Comparison of ENCODE assay signal across 22 cellular contexts in the genomic region with DNA sequence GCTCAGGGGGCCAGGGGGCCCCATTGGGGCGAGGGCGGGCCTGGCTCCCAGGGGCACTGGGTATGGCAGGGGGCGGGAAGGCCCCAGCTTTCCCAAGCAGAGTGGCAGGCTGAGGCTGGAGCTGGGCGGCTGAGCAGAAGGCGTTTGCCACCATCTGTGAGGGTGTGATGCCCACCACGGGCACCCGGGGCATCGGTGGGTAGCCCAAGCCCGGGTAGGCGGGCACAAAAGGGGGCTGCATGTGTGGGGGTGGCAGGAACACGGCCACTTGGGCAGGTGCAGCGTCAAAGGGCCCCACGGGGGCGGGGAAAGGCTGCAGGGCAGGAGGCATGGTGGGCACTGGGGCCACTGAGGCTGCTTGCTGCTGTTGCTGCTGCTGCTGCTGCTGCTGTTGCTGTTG. TPM values are rescaled to one million over a fixed set of nuclear protein-coding genes. Genes with fewer than 3 reads are reported as not detected.
A peak's percentile ranks its signal among the peaks of the same experiment; 100 is the strongest.
DNase-seq lines count a peak whose midpoint lies in the region; ATAC-seq, FAIRE-seq and TF ChIP-seq lines count a peak whose summit lies in the region.
"Had no signal": no experiment of that assay in that cellular context is flagged by ENCODE, and none has a peak within 500 bp of the region (broad histone marks: within the 10 kb centered on the region; RNA-seq: fewer than 3 reads in every experiment).

No MANE protein-coding gene starts in this region.

- BruUV-seq in K562 (replicated peaks; lab: Mats Ljungman, UMichigan): no TSS peak

- peak; percentile 13 for DNase-seq in left ventricle myocardium inferior
- DNase-seq in heart left ventricle: no peak
- DNase-seq in K562 (ENCODE audit: extremely low read depth in 1 of 4, low spot score in 3 of 4): no peak
- DNase-seq in neuronal stem cell (ENCODE audit: low spot score): no peak
- no peak for DNase-seq in NCI-H1694 treated with DMSO at 0.1 percent for 48 hours (lab: John Stamatoyannopoulos, UW)
- no peak for DNase-seq in naive thymus-derived CD4-positive, alpha-beta T cell
- DNase-seq: Caco-2; CD4-positive, CD25-positive, alpha-beta regulatory T cell; CD8-positive, alpha-beta T cell; DMS153; DND-41; H7; HCEC 1CT had no signal

- H3K23ac ChIP-seq in neuronal stem cell (ENCODE audit: low read depth, low read length, poor library complexity): peak overlapping the region; percentile 7

- CTCF ChIA-PET in K562 (lab: Yijun Ruan, JAX; ENCODE audit: low intra/inter-chr PET ratio): no interaction called here
- CTCF ChIA-PET in naive thymus-derived CD4-positive, alpha-beta T cell (lab: Charles Lee): no interaction called here

- WGBS in heart left ventricle, 4 donors: 93 to 97% (median 95%) methylated on average over 12 to 14 of the region's 14 CpGs
- WGBS in K562 (ENCODE audit: insufficient coverage, low coverage, missing lambda C conversion rate): 100% methylated on average over 11 of the region's 14 CpGs
- WGBS in neuronal stem cell (ENCODE audit: extremely low coverage in 2 of 2, insufficient read length in 2 of 2, insufficient replicate concordance in 1 of 2), 2 donors: no CpG with 5 or more reads among the region's 14 CpGs

- H3K9me1 ChIP-seq in K562 (ENCODE audit: control insufficient read depth, insufficient read depth, low read length): no peaks in the 10 kb centered on the region

- FAIRE-seq in K562 (lab: Jason Lieb, UNC): no peak
- FAIRE-seq: A204.1, G401.6, GM12892, H1 had no signal

- H3K79me2 ChIP-seq in K562 (ENCODE audit: control insufficient read depth, insufficient read depth, low read length): no peaks in the 10 kb centered on the region; the same call in 2 of the 3 replicates

- intact Hi-C loops in left ventricle myocardium inferior (cut with micrococcal nuclease): loop anchor here (10.0 kb wide), 1 partner anchor 147 kb away; no protein-coding TSS in a partner anchor
- intact Hi-C loops in heart left ventricle (cut with DNase I): loop anchor here in 6 of 10 donors (2.0 to 10.0 kb wide), 5 partner anchors 47 to 597 kb away; a partner anchor contains a TSS
- intact Hi-C loops in K562 (cut with micrococcal nuclease): loop anchor here (2.0 kb wide), 1 partner anchor 23 kb away; a partner anchor contains a TSS
- intact Hi-C loops in naive thymus-derived CD4-positive, alpha-beta T cell (cut with micrococcal nuclease): no loop called here

- TF ChIP-seq POLR2A in heart left ventricle (IDR thresholded peaks at IDR 0.05) (no peak), K562 (conservative IDR thresholded peaks at IDR 0.05) (no peak)

- H3K4me1 ChIP-seq in left ventricle myocardium inferior (peaks cover 30% of the 10 kb centered on the region), heart left ventricle (peaks cover 0 to 21% (median 8%) of the 10 kb centered on the region in 12 donors), K562 (replicated peaks in 1 of 2; ENCODE audit: control insufficient read depth in 2 of 2, insufficient read depth in 2 of 2, low read length in 2 of 2) (peaks cover 39 to 51% of the 10 kb centered on the region in 2 experiments), neuronal stem cell (ENCODE audit: control insufficient read depth in 2 of 2, insufficient read depth in 1 of 2, low read depth in 1 of 2, low read length in 2 of 2) (peaks cover 6 to 7% of the 10 kb centered on the region in 2 donors)
- H3K4me1 ChIP-seq in naive thymus-derived CD4-positive, alpha-beta T cell (ENCODE audit: control insufficient read depth in 2 of 2, insufficient read depth in 2 of 2, low read length in 2 of 2): peaks cover 0 to 7% of the 10 kb centered on the region in 2 donors
- H3K4me1 ChIP-seq: Caco-2 had no signal

- no peak overlapping the region for H2BK120ac ChIP-seq in neuronal stem cell (ENCODE audit: low read depth, low read length)

- no peak overlapping the region for H2BK15ac ChIP-seq in neuronal stem cell (ENCODE audit: low read length)

- H3K9ac ChIP-seq in K562 (ENCODE audit: insufficient read depth in 1 of 2, low read depth in 2 of 2, low read length in 2 of 2) (no peak overlapping the region), neuronal stem cell (ENCODE audit: low read depth, low read length, poor library complexity) (no peak overlapping the region)
- H3K9ac ChIP-seq: BLaER1 had no signal

- no peak overlapping the region for H3K18ac ChIP-seq in neuronal stem cell (ENCODE audit: low read length)

- H3K27ac ChIP-seq in left ventricle myocardium inferior (replicated peaks) (no peak overlapping the region), heart left ventricle (no peak overlapping the region), K562 (ENCODE audit: extremely low read depth, low read depth, low read length) (no peak overlapping the region; the same call in 2 of the 3 replicates), neuronal stem cell (replicated peaks; ENCODE audit: low read length) (no peak overlapping the region)
- no peak overlapping the region for H3K27ac ChIP-seq in naive thymus-derived CD4-positive, alpha-beta T cell (ENCODE audit: low read depth, low read length)
- H3K27ac ChIP-seq: 22Rv1, BLaER1, C4-2B had no signal

- no peak overlapping the region for H2AFZ ChIP-seq in K562 (ENCODE audit: low read depth, low read length)
- no peak overlapping the region for H2AFZ ChIP-seq in neuronal stem cell (ENCODE audit: low read length)

- H3K27me3 ChIP-seq in left ventricle myocardium inferior (ENCODE audit: low read depth) (no peaks in the 10 kb centered on the region), heart left ventricle (no peaks in the 10 kb centered on the region), K562 (ENCODE audit: control insufficient read depth in 2 of 2, insufficient read depth in 2 of 2, low read length in 2 of 2) (no peaks in the 10 kb centered on the region), neuronal stem cell (ENCODE audit: control insufficient read depth in 3 of 3, insufficient read depth in 3 of 3, low read depth in 1 of 3, low read length in 3 of 3) (no peaks in the 10 kb centered on the region)
- H3K27me3 ChIP-seq in naive thymus-derived CD4-positive, alpha-beta T cell (ENCODE audit: control insufficient read depth in 2 of 2, insufficient read depth in 2 of 2, low read length in 2 of 2): no peaks in the 10 kb centered on the region
- H3K27me3 ChIP-seq: BLaER1 had no signal

- H3K27me3 Mint-ChIP-seq in naive thymus-derived CD4-positive, alpha-beta T cell: no peaks in the 10 kb centered on the region
- H3K27me3 Mint-ChIP-seq: B cell; CD4-positive, CD25-positive, alpha-beta regulatory T cell had no signal

- H3K4me2 ChIP-seq in K562 (ENCODE audit: insufficient read depth, low read length): no peak overlapping the region
- H3K4me2 ChIP-seq in neuronal stem cell (ENCODE audit: insufficient read depth, low read length, poor library complexity, severe bottlenecking): no peak overlapping the region
- H3K4me2 ChIP-seq: BLaER1 had no signal

- no peak overlapping the region for H3K27ac Mint-ChIP-seq in naive thymus-derived CD4-positive, alpha-beta T cell
- H3K27ac Mint-ChIP-seq: B cell; CD4-positive, CD25-positive, alpha-beta regulatory T cell; CD8-positive, alpha-beta T cell had no signal

- H3K4ac ChIP-seq in neuronal stem cell (ENCODE audit: low read length): no peak overlapping the region

- H4K8ac ChIP-seq in neuronal stem cell (ENCODE audit: low read depth, low read length): no peak overlapping the region

- no peaks in the 10 kb centered on the region for H3K79me1 ChIP-seq in neuronal stem cell (ENCODE audit: low read depth, low read length)

- in situ Hi-C loops in K562 (cut with MboI): no loop called here

- no peak for ATAC-seq in heart left ventricle
- no peak for ATAC-seq in K562
- ATAC-seq in naive thymus-derived CD4-positive, alpha-beta T cell: no peak
- ATAC-seq in HG03196 (IDR thresholded peaks at IDR 0.05; ENCODE audit: unreplicated experiment): no peak
- ATAC-seq: CD8-positive, alpha-beta T cell had no signal

- peaks cover 4% of the 10 kb centered on the region for H3K9me3 ChIP-seq in left ventricle myocardium inferior (replicated peaks)
- H3K9me3 ChIP-seq in heart left ventricle: peaks cover 0 to 9% (median 0%) of the 10 kb centered on the region in 12 donors
- H3K9me3 ChIP-seq in K562 (replicated peaks; ENCODE audit: control insufficient read depth, insufficient read depth, low read depth, low read length): peaks cover 17% of the 10 kb centered on the region
- H3K9me3 ChIP-seq in neuronal stem cell (replicated peaks in 1 of 2; ENCODE audit: control insufficient read depth in 2 of 2, insufficient read depth in 1 of 2, low read depth in 1 of 2, low read length in 2 of 2): peaks cover 0 to 13% of the 10 kb centered on the region in 2 donors
- H3K9me3 ChIP-seq in naive thymus-derived CD4-positive, alpha-beta T cell (ENCODE audit: control insufficient read depth in 2 of 3, low read length in 3 of 3): peaks cover 0 to 12% (median 0%) of the 10 kb centered on the region in 3 experiments
- H3K9me3 ChIP-seq: Caco-2 had no signal

- no peak overlapping the region for H2BK5ac ChIP-seq in neuronal stem cell (ENCODE audit: low read length)

- POLR2A ChIA-PET in K562 (lab: Yijun Ruan, JAX): no interaction called here
- POLR2A ChIA-PET in naive thymus-derived CD4-positive, alpha-beta T cell (lab: Charles Lee): no interaction called here

- no peak for TF ChIP-seq EP300 in K562 (IDR thresholded peaks at IDR 0.05; ENCODE audit: low read length)

- H3K4me1 Mint-ChIP-seq in naive thymus-derived CD4-positive, alpha-beta T cell: peaks cover 0 to 20% (median 6%) of the 10 kb centered on the region in 7 donors

- peaks cover 53% of the 10 kb centered on the region for H3K36me3 ChIP-seq in left ventricle myocardium inferior
- peaks cover 0 to 56% (median 51%) of the 10 kb centered on the region in 9 donors for H3K36me3 ChIP-seq in heart left ventricle
- H3K36me3 ChIP-seq in K562 (ENCODE audit: control insufficient read depth, insufficient read depth, low read length): peaks cover 59% of the 10 kb centered on the region
- peaks cover 28 to 56% of the 10 kb centered on the region in 2 donors for H3K36me3 ChIP-seq in neuronal stem cell (replicated peaks in 1 of 2; ENCODE audit: control insufficient read depth in 2 of 2, insufficient read depth in 2 of 2, low read length in 2 of 2)
- peaks cover 0 to 31% (median 0%) of the 10 kb centered on the region in 3 experiments for H3K36me3 ChIP-seq in naive thymus-derived CD4-positive, alpha-beta T cell (ENCODE audit: control insufficient read depth in 2 of 3, insufficient read depth in 3 of 3, low read length in 3 of 3)

- H3K4me3 Mint-ChIP-seq in naive thymus-derived CD4-positive, alpha-beta T cell: no peak overlapping the region
- H3K4me3 Mint-ChIP-seq: B cell; CD4-positive, CD25-positive, alpha-beta regulatory T cell; CD8-positive, alpha-beta T cell had no signal

- H3K4me3 ChIP-seq in left ventricle myocardium inferior (no peak overlapping the region), heart left ventricle (no peak overlapping the region), K562 (no peak overlapping the region), neuronal stem cell (ENCODE audit: low read length in 2 of 2) (no peak overlapping the region)
- no peak overlapping the region for H3K4me3 ChIP-seq in naive thymus-derived CD4-positive, alpha-beta T cell (ENCODE audit: low read length)
- H3K4me3 ChIP-seq: BLaER1 had no signal

- H4K91ac ChIP-seq in neuronal stem cell (ENCODE audit: low read depth, low read length, poor library complexity): no peak overlapping the region

- no peak overlapping the region for H2BK12ac ChIP-seq in neuronal stem cell (ENCODE audit: low read length)

- TF ChIP-seq CTCF in left ventricle myocardium inferior (IDR thresholded peaks at IDR 0.05; ENCODE audit: borderline replicate concordance) (no peak), heart left ventricle (IDR thresholded peaks at IDR 0.05) (no peak), K562 (IDR thresholded peaks at IDR 0.05 in 2 of 3, conservative IDR thresholded peaks at IDR 0.05 in 1 of 3; ENCODE audit: insufficient read depth in 2 of 3, low read depth in 1 of 3, low read length in 3 of 3) (no peak)

- peaks cover 0 to 32% (median 23%) of the 10 kb centered on the region in 5 donors for H3K36me3 Mint-ChIP-seq in naive thymus-derived CD4-positive, alpha-beta T cell

- H3K9me3 Mint-ChIP-seq in naive thymus-derived CD4-positive, alpha-beta T cell: peaks cover 0 to 9% (median 3%) of the 10 kb centered on the region in 11 donors

- no peaks in the 10 kb centered on the region for H4K20me1 ChIP-seq in K562 (replicated peaks; ENCODE audit: control insufficient read depth, insufficient read depth, low read length)
- H4K20me1 ChIP-seq: BLaER1 had no signal

- TF ChIP-seq RAD21 in K562 (CRISPR knock-in tag; conservative IDR thresholded peaks at IDR 0.05 in 1 of 2, IDR thresholded peaks at IDR 0.05 in 1 of 2): no peak

- no peak overlapping the region for H3K14ac ChIP-seq in neuronal stem cell (ENCODE audit: low read length)

- H2AK5ac ChIP-seq in neuronal stem cell (ENCODE audit: low read depth, low read length): no peak overlapping the region

RNA-seq across cellular contexts. Expression of a gene that starts 22.8 kb away (rescaled TPM):
- total RNA-seq in left ventricle myocardium inferior: 14.7 TPM
- 10 to 100 TPM in 5 of 9 donors, 1 to 10 TPM in 4; 7.3 to 29.1 (median 10.6) TPM for total RNA-seq in heart left ventricle
- polyA plus RNA-seq in heart left ventricle: 10 to 100 TPM in 1 of 2 donors, 1 to 10 TPM in 1; 8.4 to 11.7 TPM
- 39.2 and 53.7 TPM in 2 replicates for total RNA-seq in K562 (2011; cell fraction: chromatin; rRNA removed; ENCODE audit: low replicate concordance)
- total RNA-seq in K562 (2011; cell fraction: nucleolus; rRNA removed): 24.0 and 29.3 TPM in 2 replicates
- 33.8 and 65.4 TPM in 2 replicates for total RNA-seq in K562 (2011; cell fraction: nucleoplasm; rRNA removed)
- total RNA-seq in K562 (2014; rRNA removed): 10.3 and 12.2 TPM in 2 replicates
- total RNA-seq in K562 (2014; rRNA removed; fragmentation: Illumina TruSeq; extraction: Trizol): 3.0 TPM in 2 replicates
- total RNA-seq in K562 (2015; rRNA removed; fragmentation: Illumina TruSeq; extraction: Trizol): 5.0 and 5.7 TPM in 2 replicates
- 38.6 and 41.5 TPM in 2 replicates for total RNA-seq in K562 (2021)
- polyA plus RNA-seq in K562 (2011; rRNA removed): 6.6 and 9.2 TPM in 2 replicates
- polyA plus RNA-seq in K562 (2011; cell fraction: cytosol; rRNA removed): 6.5 and 15.8 TPM in 2 replicates
- polyA plus RNA-seq in K562 (2011; cell fraction: nucleus; rRNA removed): 20.5 and 36.4 TPM in 2 replicates
- 12.7 and 13.9 TPM in 2 replicates for polyA plus RNA-seq in K562 (2012)
- 9.0 and 13.7 TPM in 2 replicates for polyA plus RNA-seq in K562 (2014; fragmentation: Illumina TruSeq; extraction: Trizol)
- under 1 TPM; 0.39 to 0.63 TPM for polyA plus RNA-seq in K562 (2014; fragmentation: Nextera tagmentation; extraction: Ambion mirVana)
- 16.1 and 18.8 TPM in 2 replicates for polyA plus RNA-seq in K562 (2014; rRNA removed)
- polyA minus RNA-seq in K562 (2011; rRNA and poly(A)+ RNA removed): 14.8 and 16.7 TPM in 2 replicates
- 4.8 and 6.4 TPM in 2 replicates for polyA minus RNA-seq in K562 (2011; cell fraction: cytosol; rRNA and poly(A)+ RNA removed)
- polyA minus RNA-seq in K562 (2011; cell fraction: nucleus; rRNA and poly(A)+ RNA removed): 7.8 and 8.3 TPM in 2 replicates
- 17.1 TPM for polyA plus RNA-seq in neuronal stem cell (2013, experiment 1 of 2)
- 16.9 TPM for polyA plus RNA-seq in neuronal stem cell (2013, experiment 2 of 2)
- total RNA-seq in naive thymus-derived CD4-positive, alpha-beta T cell: 10 to 100 TPM in 3 of 5 experiments, 1 to 10 TPM in 2; 9.0 to 28.6 (median 11.2) TPM
- polyA plus RNA-seq in naive thymus-derived CD4-positive, alpha-beta T cell: 1 to 10 TPM in 1 of 2 donors, under 1 TPM in 1; 0.28 to 1.4 TPM

RNA-seq across cellular contexts. Expression of a gene that starts 49.1 kb away (rescaled TPM):
- total RNA-seq in left ventricle myocardium inferior (24.0 TPM), heart left ventricle (10 to 100 TPM; 18.2 to 49.7 (median 27.8) TPM), K562 (2014; rRNA removed) (18.3 and 20.0 TPM in 2 replicates), K562 (2014; rRNA removed; fragmentation: Illumina TruSeq; extraction: Trizol) (5.2 and 5.5 TPM in 2 replicates), K562 (2015; rRNA removed; fragmentation: Illumina TruSeq; extraction: Trizol) (12.9 and 13.6 TPM in 2 replicates), K562 (2021) (24.0 and 27.2 TPM in 2 replicates)
- polyA plus RNA-seq in heart left ventricle (10 to 100 TPM; 25.1 to 38.3 TPM), K562 (2011; rRNA removed) (14.4 and 17.6 TPM in 2 replicates), K562 (2014; fragmentation: Illumina TruSeq; extraction: Trizol) (7.2 and 15.7 TPM in 2 replicates), K562 (2014; fragmentation: Nextera tagmentation; extraction: Ambion mirVana) (under 1 TPM; 0.41 to 0.51 TPM), K562 (2014; rRNA removed) (26.5 and 32.3 TPM in 2 replicates)
- total RNA-seq in K562 (2011; cell fraction: chromatin; rRNA removed; ENCODE audit: low replicate concordance): 33.1 and 73.6 TPM in 2 replicates
- 54.3 and 55.7 TPM in 2 replicates for total RNA-seq in K562 (2011; cell fraction: nucleolus; rRNA removed)
- 43.2 and 52.2 TPM in 2 replicates for total RNA-seq in K562 (2011; cell fraction: nucleoplasm; rRNA removed)
- 19.5 and 37.8 TPM in 2 replicates for polyA plus RNA-seq in K562 (2011; cell fraction: cytosol; rRNA removed)
- 55.8 and 89.2 TPM in 2 replicates for polyA plus RNA-seq in K562 (2011; cell fraction: nucleus; rRNA removed)
- 16.4 and 27.2 TPM in 2 replicates for polyA plus RNA-seq in K562 (2012)
- 7.3 and 13.0 TPM in 2 replicates for polyA minus RNA-seq in K562 (2011; rRNA and poly(A)+ RNA removed)
- 15.0 and 15.7 TPM in 2 replicates for polyA minus RNA-seq in K562 (2011; cell fraction: cytosol; rRNA and poly(A)+ RNA removed)
- polyA minus RNA-seq in K562 (2011; cell fraction: nucleus; rRNA and poly(A)+ RNA removed): 25.1 and 25.8 TPM in 2 replicates
- polyA plus RNA-seq in neuronal stem cell (2013, experiment 1 of 2): 29.0 TPM
- 28.4 TPM for polyA plus RNA-seq in neuronal stem cell (2013, experiment 2 of 2)
- total RNA-seq in naive thymus-derived CD4-positive, alpha-beta T cell: 10 to 100 TPM; 26.2 to 48.3 (median 43.8) TPM
- polyA plus RNA-seq in naive thymus-derived CD4-positive, alpha-beta T cell: 10 to 100 TPM; 14.4 to 21.9 TPM

RNA-seq across cellular contexts. Expression of a gene that starts 49.3 kb away (rescaled TPM):
- 9.8 TPM for total RNA-seq in left ventricle myocardium inferior
- total RNA-seq in heart left ventricle: 10 to 100 TPM in 3 of 9 donors, 1 to 10 TPM in 6; 6.9 to 27.3 (median 8.9) TPM
- 10 to 100 TPM; 13.0 to 22.7 TPM for polyA plus RNA-seq in heart left ventricle
- total RNA-seq in K562 (2011; cell fraction: chromatin; rRNA removed; ENCODE audit: low replicate concordance): 7.8 and 24.0 TPM in 2 replicates
- 14.8 and 15.4 TPM in 2 replicates for total RNA-seq in K562 (2011; cell fraction: nucleolus; rRNA removed)
- 8.1 and 11.3 TPM in 2 replicates for total RNA-seq in K562 (2011; cell fraction: nucleoplasm; rRNA removed)
- total RNA-seq in K562 (2014; rRNA removed): 7.4 and 8.7 TPM in 2 replicates
- total RNA-seq in K562 (2014; rRNA removed; fragmentation: Illumina TruSeq; extraction: Trizol): 3.4 and 4.0 TPM in 2 replicates
- total RNA-seq in K562 (2015; rRNA removed; fragmentation: Illumina TruSeq; extraction: Trizol): 4.7 and 5.1 TPM in 2 replicates
- total RNA-seq in K562 (2021): 9.0 and 9.3 TPM in 2 replicates
- 6.0 and 6.1 TPM in 2 replicates for polyA plus RNA-seq in K562 (2011; rRNA removed)
- polyA plus RNA-seq in K562 (2011; cell fraction: cytosol; rRNA removed): 6.4 and 8.6 TPM in 2 replicates
- 5.3 and 9.3 TPM in 2 replicates for polyA plus RNA-seq in K562 (2011; cell fraction: nucleus; rRNA removed)
- polyA plus RNA-seq in K562 (2012): 6.0 and 10.0 TPM in 2 replicates
- 5.8 and 6.6 TPM in 2 replicates for polyA plus RNA-seq in K562 (2014; fragmentation: Illumina TruSeq; extraction: Trizol)
- under 1 TPM; 0.08 to 0.22 TPM for polyA plus RNA-seq in K562 (2014; fragmentation: Nextera tagmentation; extraction: Ambion mirVana)
- 6.4 and 8.9 TPM in 2 replicates for polyA plus RNA-seq in K562 (2014; rRNA removed)
- 7.3 and 9.6 TPM in 2 replicates for polyA minus RNA-seq in K562 (2011; rRNA and poly(A)+ RNA removed)
- 3.9 and 6.0 TPM in 2 replicates for polyA minus RNA-seq in K562 (2011; cell fraction: cytosol; rRNA and poly(A)+ RNA removed)
- 4.3 and 4.7 TPM in 2 replicates for polyA minus RNA-seq in K562 (2011; cell fraction: nucleus; rRNA and poly(A)+ RNA removed)
- polyA plus RNA-seq in neuronal stem cell (2013, experiment 1 of 2): 4.7 TPM
- polyA plus RNA-seq in neuronal stem cell (2013, experiment 2 of 2): 4.7 TPM
- 1 to 10 TPM; 4.9 to 9.0 (median 7.3) TPM for total RNA-seq in naive thymus-derived CD4-positive, alpha-beta T cell
- 1 to 10 TPM; 3.0 to 6.5 TPM for polyA plus RNA-seq in naive thymus-derived CD4-positive, alpha-beta T cell

Comparison
In these comparisons a context has a peak if more than half of its experiments do, and no peak if none do; other contexts are left out.
1. intact Hi-C loops: an anchor here in left ventricle myocardium inferior (10.0 kb wide), heart left ventricle (2.0 to 10.0 kb wide) and K562 (2.0 kb wide); none called in naive thymus-derived CD4-positive, alpha-beta T cell.